Comparison of ENCODE assay signal across 19 cellular contexts in genomic region chr14:44162197-44162596, GRCh38.
"Had no signal": no experiment of that assay in that cellular context is flagged by ENCODE, and none has a peak within 500 bp of the region (broad histone marks: within the 10 kb centered on the region; RNA-seq: fewer than 3 reads in every experiment).

No MANE protein-coding gene starts in this region.

- H3K9me3 ChIP-seq: gastroesophageal sphincter, lower lobe of right lung, tibial nerve had no signal

- FAIRE-seq: astrocyte, TTC549 had no signal

- H3K9ac ChIP-seq: neural progenitor cell, parathyroid adenoma had no signal

- H3K27me3 ChIP-seq: gastroesophageal sphincter, heart right ventricle, neural progenitor cell, tibial nerve had no signal

- H3K36me3 ChIP-seq: gastroesophageal sphincter, heart right ventricle, lower lobe of right lung, neural progenitor cell, tibial nerve had no signal

- H3K27ac ChIP-seq: gastroesophageal sphincter, heart right ventricle, lower lobe of right lung, neural progenitor cell, parathyroid adenoma, tibial nerve had no signal

- H3K79me2 ChIP-seq: parathyroid adenoma had no signal

- H3K4me3 ChIP-seq: gastroesophageal sphincter, heart right ventricle, lower lobe of right lung, neural progenitor cell, tibial nerve had no signal

- H3K4me1 ChIP-seq: gastroesophageal sphincter, heart right ventricle, lower lobe of right lung, neural progenitor cell, parathyroid adenoma, tibial nerve had no signal

- ATAC-seq: activated CD8-positive, alpha-beta T cell treated with anti-CD3 and anti-CD28 coated beads for 36 hours; activated T-cell treated with anti-CD3 and anti-CD28 coated beads, Interleukin-2, amount 50 U/mL, for 4 hours; gastroesophageal sphincter; heart right ventricle; left cardiac atrium; lower lobe of right lung; stimulated activated naive B cell treated with anti-CD40 and anti-IgM and Interleukin-4, amounts not matched to agents 10 μg/mL and 1 μg/mL and 100 μg/mL, for 72 hours had no signal

- H3K4me2 ChIP-seq: neural progenitor cell had no signal

- H2AFZ ChIP-seq: neural progenitor cell, parathyroid adenoma had no signal

- DNase-seq: activated B cell treated with CpG ODN at 0.5 μM for 24 hours; activated CD4-positive, alpha-beta T cell treated with anti-CD3 and anti-CD28 coated beads for 48 hours; activated CD8-positive, alpha-beta T cell treated with anti-CD3 and anti-CD28 coated beads for 36 hours; activated effector memory CD4-positive, alpha-beta T cell treated with Interleukin-2 at 50 U/mL for 16 hours; activated naive CD4-positive, alpha-beta T cell treated with anti-CD3 and anti-CD28 coated beads, Interleukin-2, amount 50 U/mL, for 16 hours; activated T-cell treated with anti-CD3 and anti-CD28 coated beads, Interleukin-2, amount 50 U/mL, for 4 hours; endodermal cell; heart right ventricle; left cardiac atrium; lower lobe of right lung; midbrain; stimulated activated CD4-positive, alpha-beta T cell treated with anti-CD3 and anti-CD28 coated beads, Interleukin-2, amount 100 ng/mL, for 48 hours; stimulated activated naive B cell treated with anti-CD40 and anti-IgM and Interleukin-4, amounts not matched to agents 10 μg/mL and 1 μg/mL and 100 μg/mL, for 72 hours had no signal
